Comparison of ENCODE assay signal across 1 cellular context in the genomic region with DNA sequence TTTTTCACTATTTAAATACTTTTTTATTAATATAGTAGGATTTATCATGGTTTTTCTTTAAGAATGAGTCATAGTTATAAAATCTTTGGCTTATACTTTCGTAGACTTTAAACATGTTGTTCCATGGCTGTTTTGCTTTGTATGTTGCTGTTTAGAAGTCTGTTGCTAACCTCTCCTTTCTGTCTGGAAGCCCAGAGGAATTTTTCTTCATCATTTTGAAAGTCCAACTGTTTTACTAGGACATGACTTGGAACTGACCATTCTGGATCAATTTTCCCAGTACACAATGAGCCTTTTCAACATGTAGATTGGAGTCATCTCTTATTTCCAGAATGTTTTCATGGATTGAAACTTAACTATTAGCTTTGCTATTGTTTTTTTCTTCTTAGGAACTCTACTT.
TF ChIP-seq lines count a peak whose summit lies in the region.

No MANE protein-coding gene starts in this region.

TF ChIP-seq in GM23338, 12 proteins besides CTCF, POLR2A, EP300 and RAD21 (continued from another document):
- TF ChIP-seq, protein P1, sequence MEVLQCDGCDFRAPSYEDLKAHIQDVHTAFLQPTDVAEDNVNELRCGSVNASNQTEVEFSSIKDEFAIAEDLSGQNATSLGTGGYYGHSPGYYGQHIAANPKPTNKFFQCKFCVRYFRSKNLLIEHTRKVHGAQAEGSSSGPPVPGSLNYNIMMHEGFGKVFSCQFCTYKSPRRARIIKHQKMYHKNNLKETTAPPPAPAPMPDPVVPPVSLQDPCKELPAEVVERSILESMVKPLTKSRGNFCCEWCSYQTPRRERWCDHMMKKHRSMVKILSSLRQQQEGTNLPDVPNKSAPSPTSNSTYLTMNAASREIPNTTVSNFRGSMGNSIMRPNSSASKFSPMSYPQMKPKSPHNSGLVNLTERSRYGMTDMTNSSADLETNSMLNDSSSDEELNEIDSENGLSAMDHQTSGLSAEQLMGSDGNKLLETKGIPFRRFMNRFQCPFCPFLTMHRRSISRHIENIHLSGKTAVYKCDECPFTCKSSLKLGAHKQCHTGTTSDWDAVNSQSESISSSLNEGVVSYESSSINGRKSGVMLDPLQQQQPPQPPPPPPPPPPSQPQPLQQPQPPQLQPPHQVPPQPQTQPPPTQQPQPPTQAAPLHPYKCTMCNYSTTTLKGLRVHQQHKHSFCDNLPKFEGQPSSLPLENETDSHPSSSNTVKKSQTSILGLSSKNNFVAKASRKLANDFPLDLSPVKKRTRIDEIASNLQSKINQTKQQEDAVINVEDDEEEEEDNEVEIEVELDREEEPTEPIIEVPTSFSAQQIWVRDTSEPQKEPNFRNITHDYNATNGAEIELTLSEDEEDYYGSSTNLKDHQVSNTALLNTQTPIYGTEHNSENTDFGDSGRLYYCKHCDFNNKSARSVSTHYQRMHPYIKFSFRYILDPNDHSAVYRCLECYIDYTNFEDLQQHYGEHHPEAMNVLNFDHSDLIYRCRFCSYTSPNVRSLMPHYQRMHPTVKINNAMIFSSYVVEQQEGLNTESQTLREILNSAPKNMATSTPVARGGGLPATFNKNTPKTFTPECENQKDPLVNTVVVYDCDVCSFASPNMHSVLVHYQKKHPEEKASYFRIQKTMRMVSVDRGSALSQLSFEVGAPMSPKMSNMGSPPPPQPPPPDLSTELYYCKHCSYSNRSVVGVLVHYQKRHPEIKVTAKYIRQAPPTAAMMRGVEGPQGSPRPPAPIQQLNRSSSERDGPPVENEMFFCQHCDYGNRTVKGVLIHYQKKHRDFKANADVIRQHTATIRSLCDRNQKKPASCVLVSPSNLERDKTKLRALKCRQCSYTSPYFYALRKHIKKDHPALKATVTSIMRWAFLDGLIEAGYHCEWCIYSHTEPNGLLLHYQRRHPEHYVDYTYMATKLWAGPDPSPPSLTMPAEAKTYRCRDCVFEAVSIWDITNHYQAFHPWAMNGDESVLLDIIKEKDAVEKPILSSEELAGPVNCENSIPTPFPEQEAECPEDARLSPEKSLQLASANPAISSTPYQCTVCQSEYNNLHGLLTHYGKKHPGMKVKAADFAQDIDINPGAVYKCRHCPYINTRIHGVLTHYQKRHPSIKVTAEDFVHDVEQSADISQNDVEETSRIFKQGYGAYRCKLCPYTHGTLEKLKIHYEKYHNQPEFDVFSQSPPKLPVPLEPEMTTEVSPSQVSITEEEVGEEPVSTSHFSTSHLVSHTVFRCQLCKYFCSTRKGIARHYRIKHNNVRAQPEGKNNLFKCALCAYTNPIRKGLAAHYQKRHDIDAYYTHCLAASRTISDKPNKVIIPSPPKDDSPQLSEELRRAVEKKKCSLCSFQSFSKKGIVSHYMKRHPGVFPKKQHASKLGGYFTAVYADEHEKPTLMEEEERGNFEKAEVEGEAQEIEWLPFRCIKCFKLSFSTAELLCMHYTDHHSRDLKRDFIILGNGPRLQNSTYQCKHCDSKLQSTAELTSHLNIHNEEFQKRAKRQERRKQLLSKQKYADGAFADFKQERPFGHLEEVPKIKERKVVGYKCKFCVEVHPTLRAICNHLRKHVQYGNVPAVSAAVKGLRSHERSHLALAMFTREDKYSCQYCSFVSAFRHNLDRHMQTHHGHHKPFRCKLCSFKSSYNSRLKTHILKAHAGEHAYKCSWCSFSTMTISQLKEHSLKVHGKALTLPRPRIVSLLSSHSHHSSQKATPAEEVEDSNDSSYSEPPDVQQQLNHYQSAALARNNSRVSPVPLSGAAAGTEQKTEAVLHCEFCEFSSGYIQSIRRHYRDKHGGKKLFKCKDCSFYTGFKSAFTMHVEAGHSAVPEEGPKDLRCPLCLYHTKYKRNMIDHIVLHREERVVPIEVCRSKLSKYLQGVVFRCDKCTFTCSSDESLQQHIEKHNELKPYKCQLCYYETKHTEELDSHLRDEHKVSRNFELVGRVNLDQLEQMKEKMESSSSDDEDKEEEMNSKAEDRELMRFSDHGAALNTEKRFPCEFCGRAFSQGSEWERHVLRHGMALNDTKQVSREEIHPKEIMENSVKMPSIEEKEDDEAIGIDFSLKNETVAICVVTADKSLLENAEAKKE (CRISPR knock-in tag; IDR thresholded peaks at IDR 0.05) = no peak
- no peak for TF ChIP-seq NANOG (IDR thresholded peaks at IDR 0.05; ENCODE audit: borderline replicate concordance)
- TF ChIP-seq EZH2 (IDR thresholded peaks at IDR 0.05; ENCODE audit: low read depth, unreplicated experiment) = no peak
- no peak for TF ChIP-seq CREB1 (CRISPR knock-in tag; IDR thresholded peaks at IDR 0.05; ENCODE audit: low read depth)
